Comparison of ENCODE assay signal across 2 cellular contexts in the genomic region with DNA sequence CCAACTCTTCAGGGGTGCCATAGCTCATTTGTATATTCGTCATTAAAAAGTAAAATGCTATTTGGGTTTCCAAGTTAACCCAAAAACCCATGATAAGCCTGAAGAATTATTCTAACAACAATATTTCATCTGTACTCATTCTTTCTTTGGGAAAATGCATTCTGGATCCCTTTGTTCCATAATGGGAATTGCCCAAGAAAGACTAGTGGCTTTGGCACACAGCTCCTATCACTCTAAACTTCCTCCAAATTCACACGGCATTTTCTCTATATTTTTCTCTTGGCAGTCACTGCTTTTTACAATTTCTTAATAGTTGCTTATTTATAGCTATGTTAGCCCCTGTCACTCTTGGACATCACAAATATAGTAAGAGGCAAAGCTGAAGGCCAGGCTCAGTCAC.
TF ChIP-seq lines count a peak whose summit lies in the region.

No MANE protein-coding gene starts in this region.

TF ChIP-seq in SK-N-SH, 30 proteins besides CTCF, POLR2A, EP300 and RAD21 (continued from another document):
- TF ChIP-seq, protein P1, sequence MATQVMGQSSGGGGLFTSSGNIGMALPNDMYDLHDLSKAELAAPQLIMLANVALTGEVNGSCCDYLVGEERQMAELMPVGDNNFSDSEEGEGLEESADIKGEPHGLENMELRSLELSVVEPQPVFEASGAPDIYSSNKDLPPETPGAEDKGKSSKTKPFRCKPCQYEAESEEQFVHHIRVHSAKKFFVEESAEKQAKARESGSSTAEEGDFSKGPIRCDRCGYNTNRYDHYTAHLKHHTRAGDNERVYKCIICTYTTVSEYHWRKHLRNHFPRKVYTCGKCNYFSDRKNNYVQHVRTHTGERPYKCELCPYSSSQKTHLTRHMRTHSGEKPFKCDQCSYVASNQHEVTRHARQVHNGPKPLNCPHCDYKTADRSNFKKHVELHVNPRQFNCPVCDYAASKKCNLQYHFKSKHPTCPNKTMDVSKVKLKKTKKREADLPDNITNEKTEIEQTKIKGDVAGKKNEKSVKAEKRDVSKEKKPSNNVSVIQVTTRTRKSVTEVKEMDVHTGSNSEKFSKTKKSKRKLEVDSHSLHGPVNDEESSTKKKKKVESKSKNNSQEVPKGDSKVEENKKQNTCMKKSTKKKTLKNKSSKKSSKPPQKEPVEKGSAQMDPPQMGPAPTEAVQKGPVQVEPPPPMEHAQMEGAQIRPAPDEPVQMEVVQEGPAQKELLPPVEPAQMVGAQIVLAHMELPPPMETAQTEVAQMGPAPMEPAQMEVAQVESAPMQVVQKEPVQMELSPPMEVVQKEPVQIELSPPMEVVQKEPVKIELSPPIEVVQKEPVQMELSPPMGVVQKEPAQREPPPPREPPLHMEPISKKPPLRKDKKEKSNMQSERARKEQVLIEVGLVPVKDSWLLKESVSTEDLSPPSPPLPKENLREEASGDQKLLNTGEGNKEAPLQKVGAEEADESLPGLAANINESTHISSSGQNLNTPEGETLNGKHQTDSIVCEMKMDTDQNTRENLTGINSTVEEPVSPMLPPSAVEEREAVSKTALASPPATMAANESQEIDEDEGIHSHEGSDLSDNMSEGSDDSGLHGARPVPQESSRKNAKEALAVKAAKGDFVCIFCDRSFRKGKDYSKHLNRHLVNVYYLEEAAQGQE (IDR thresholded peaks at IDR 0.05; ENCODE audit: low read depth, low read length) = no peak
- TF ChIP-seq ELF1 (IDR thresholded peaks at IDR 0.05) = no peak
- no peak for TF ChIP-seq GABPA (IDR thresholded peaks at IDR 0.05; ENCODE audit: low read depth)

TF ChIP-seq in SK-N-SH treated with all-trans-retinoic acid at 6 μM for 48 hours, 23 proteins besides CTCF, POLR2A, EP300 and RAD21 (continued from another document):
- TF ChIP-seq, protein P2, sequence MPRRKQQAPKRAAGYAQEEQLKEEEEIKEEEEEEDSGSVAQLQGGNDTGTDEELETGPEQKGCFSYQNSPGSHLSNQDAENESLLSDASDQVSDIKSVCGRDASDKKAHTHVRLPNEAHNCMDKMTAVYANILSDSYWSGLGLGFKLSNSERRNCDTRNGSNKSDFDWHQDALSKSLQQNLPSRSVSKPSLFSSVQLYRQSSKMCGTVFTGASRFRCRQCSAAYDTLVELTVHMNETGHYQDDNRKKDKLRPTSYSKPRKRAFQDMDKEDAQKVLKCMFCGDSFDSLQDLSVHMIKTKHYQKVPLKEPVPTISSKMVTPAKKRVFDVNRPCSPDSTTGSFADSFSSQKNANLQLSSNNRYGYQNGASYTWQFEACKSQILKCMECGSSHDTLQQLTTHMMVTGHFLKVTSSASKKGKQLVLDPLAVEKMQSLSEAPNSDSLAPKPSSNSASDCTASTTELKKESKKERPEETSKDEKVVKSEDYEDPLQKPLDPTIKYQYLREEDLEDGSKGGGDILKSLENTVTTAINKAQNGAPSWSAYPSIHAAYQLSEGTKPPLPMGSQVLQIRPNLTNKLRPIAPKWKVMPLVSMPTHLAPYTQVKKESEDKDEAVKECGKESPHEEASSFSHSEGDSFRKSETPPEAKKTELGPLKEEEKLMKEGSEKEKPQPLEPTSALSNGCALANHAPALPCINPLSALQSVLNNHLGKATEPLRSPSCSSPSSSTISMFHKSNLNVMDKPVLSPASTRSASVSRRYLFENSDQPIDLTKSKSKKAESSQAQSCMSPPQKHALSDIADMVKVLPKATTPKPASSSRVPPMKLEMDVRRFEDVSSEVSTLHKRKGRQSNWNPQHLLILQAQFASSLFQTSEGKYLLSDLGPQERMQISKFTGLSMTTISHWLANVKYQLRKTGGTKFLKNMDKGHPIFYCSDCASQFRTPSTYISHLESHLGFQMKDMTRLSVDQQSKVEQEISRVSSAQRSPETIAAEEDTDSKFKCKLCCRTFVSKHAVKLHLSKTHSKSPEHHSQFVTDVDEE (CRISPR knock-in tag; IDR thresholded peaks at IDR 0.05) = no peak
- TF ChIP-seq ZFP3 (CRISPR knock-in tag; IDR thresholded peaks at IDR 0.05) = no peak
- TF ChIP-seq TOX (CRISPR knock-in tag; IDR thresholded peaks at IDR 0.05; ENCODE audit: borderline replicate concordance) = no peak
